In genomic region chr10:26860026-26860541, GRCh38 we compare ENCODE assay signal across 8 cellular contexts. TPM values are rescaled to one million over a fixed set of nuclear protein-coding genes. Genes with fewer than 3 reads are reported as not detected.
DNase-seq lines count a peak whose midpoint lies in the region; ATAC-seq and TF ChIP-seq lines count a peak whose summit lies in the region.

No MANE protein-coding gene starts in this region.

- H3K4me1 ChIP-seq in Peyer's patch, result peaks cover 0 to 35% (median 2%) of the 10 kb centered on the region in 4 donors
- peaks cover 13% of the 10 kb centered on the region for H3K4me1 ChIP-seq in foreskin keratinocyte
- peaks cover 0 to 38% (median 30%) of the 10 kb centered on the region in 5 donors for H3K4me1 ChIP-seq in subcutaneous abdominal adipose tissue (ENCODE audit: control insufficient read depth in 5 of 5, insufficient read depth in 5 of 5, low read length in 5 of 5)

- H3K9ac ChIP-seq in subcutaneous abdominal adipose tissue (ENCODE audit: low read length in 5 of 5), result peak overlapping the region in 4 of 5 donors; percentile 89 to 95 (median 95)

- peak; percentile 11 for ATAC-seq in HG03095 (IDR thresholded peaks at IDR 0.05; ENCODE audit: unreplicated experiment)
- ATAC-seq in foreskin keratinocyte, result peak; percentile 60

- H3K27ac ChIP-seq in Peyer's patch (peak overlapping the region; percentile 95 to 99 (median 97)), foreskin keratinocyte (peak overlapping the region; percentile 100), subcutaneous abdominal adipose tissue (ENCODE audit: low read depth, low read length) (peak overlapping the region; percentile 95)

- TF ChIP-seq CTCF in Peyer's patch (IDR thresholded peaks at IDR 0.05) (peak in 1 of 6 experiments; percentile 6), foreskin keratinocyte (conservative IDR thresholded peaks at IDR 0.05) (no peak)

- DNase-seq in NK-92 treated with Interleukin-12 subunit alpha and Interleukin-12 subunit beta, amount 100 ng/mL, for 24 hours (lab: John Stamatoyannopoulos, UW), result peak; percentile 60
- DNase-seq in NK-92 (lab: John Stamatoyannopoulos, UW; ENCODE audit: unreplicated experiment), result no peak
- DNase-seq in Peyer's patch, result peak; percentile 56 to 76 (median 73)
- DNase-seq in activated effector memory CD4-positive, alpha-beta T cell treated with Interleukin-2 at 50 U/mL for 16 hours, result peak; percentile 37
- DNase-seq in foreskin keratinocyte, result peak in 1 of 2 donors; percentile 67
- peak; percentile 34 for DNase-seq in non-pigmented ciliary epithelial cell (ENCODE audit: low read depth)

- no peak for TF ChIP-seq POLR2A in Peyer's patch (IDR thresholded peaks at IDR 0.05)

- H3K4me3 ChIP-seq in Peyer's patch (peak overlapping the region; percentile 61 to 97 (median 90)), subcutaneous abdominal adipose tissue (ENCODE audit: low read depth in 1 of 5, low read length in 5 of 5) (peak overlapping the region; percentile 94 to 99 (median 96))

- H3K36me3 ChIP-seq in Peyer's patch (no peaks in the 10 kb centered on the region), subcutaneous abdominal adipose tissue (ENCODE audit: control insufficient read depth in 5 of 5, insufficient read depth in 5 of 5, low read length in 5 of 5) (no peaks in the 10 kb centered on the region)

- H3K9me3 ChIP-seq in Peyer's patch (no peaks in the 10 kb centered on the region), subcutaneous abdominal adipose tissue (ENCODE audit: control insufficient read depth in 5 of 5, low read length in 5 of 5) (no peaks in the 10 kb centered on the region)

- H3K27me3 ChIP-seq in Peyer's patch, result no peaks in the 10 kb centered on the region
- H3K27me3 ChIP-seq in foreskin keratinocyte, result no peaks in the 10 kb centered on the region
- no peaks in the 10 kb centered on the region for H3K27me3 ChIP-seq in subcutaneous abdominal adipose tissue (ENCODE audit: control insufficient read depth in 5 of 5, insufficient read depth in 4 of 5, low read length in 5 of 5)

RNA-seq across cellular contexts. Expression of gene ABI1, which starts 0.7 kb away (rescaled TPM):
- total RNA-seq in Peyer's patch (10 to 100 TPM; 28.7 to 55.3 (median 48.5) TPM), foreskin keratinocyte (44.3 and 51.9 TPM in 2 replicates)
- polyA plus RNA-seq in foreskin keratinocyte, result 22.7 and 24.8 TPM in 2 replicates
